13 cellular contexts compared by ENCODE assay signal in genomic region chr1:59143824-59144223, GRCh38.
DNase-seq lines count a peak whose midpoint lies in the region; ATAC-seq, FAIRE-seq and TF ChIP-seq lines count a peak whose summit lies in the region.
"Had no signal": no experiment of that assay in that cellular context is flagged by ENCODE, and none has a peak within 500 bp of the region (broad histone marks: within the 10 kb centered on the region; RNA-seq: fewer than 3 reads in every experiment).

No MANE protein-coding gene starts in this region.

- no peak for TF ChIP-seq CTCF in pancreas (IDR thresholded peaks at IDR 0.05)

- H3K27me3 ChIP-seq in HUES48 (ENCODE audit: control insufficient read depth, insufficient read depth, low read length) (peaks cover 16% of the 10 kb centered on the region), pancreas (no peaks in the 10 kb centered on the region)

- no peak overlapping the region for H3K4me3 ChIP-seq in HUES48 (ENCODE audit: low read depth, low read length)
- H3K4me3 ChIP-seq in mesodermal cell (ENCODE audit: extremely low read depth, insufficient read depth, low read length, poor library complexity, severe bottlenecking), result no peak overlapping the region
- H3K4me3 ChIP-seq in pancreas, result no peak overlapping the region

- intact Hi-C loops in head of caudate nucleus (cut with DNase I) (no loop called here), pancreas (cut with DNase I) (no loop called here)

- in situ Hi-C loops in ACHN (cut with HindIII; ENCODE audit: low pct_ligation_motif_present, low pct_unique_long_range_greater_than_20kb, low sequenced_read_pairs), result no loop called here

- WGBS in mesodermal cell (ENCODE audit: insufficient coverage in 2 of 2), 2 experiments, result 50 to 59% methylated on average over 2 of the region's 2 CpGs
- 62 to 72% methylated on average over 2 of the region's 2 CpGs for WGBS in pancreas, 2 donors

- peak; percentile 74 for DNase-seq in ACHN
- DNase-seq in dermis blood vessel endothelial cell, result peak; percentile 63
- DNase-seq in NCI-H82 treated with DMSO at 0.1 percent for 48 hours (lab: John Stamatoyannopoulos, UW; ENCODE audit: unreplicated experiment), result no peak
- no peak for DNase-seq in head of caudate nucleus
- DNase-seq in HuH-7.5 (ENCODE audit: low spot score), result no peak
- no peak for DNase-seq in pancreas
- DNase-seq: activated T-cell treated with anti-CD3 and anti-CD28 coated beads for 4 hours, GF-D8, nephron progenitor cell, SIG-M5, WERI-Rb-1 had no signal

- no peak overlapping the region for H3K9ac ChIP-seq in HUES48 (ENCODE audit: low read depth, low read length)

- no peaks in the 10 kb centered on the region for H3K9me3 ChIP-seq in HUES48 (ENCODE audit: control insufficient read depth, insufficient read depth, low read length)
- no peaks in the 10 kb centered on the region for H3K9me3 ChIP-seq in mesodermal cell (ENCODE audit: control insufficient read depth, low read length)
- H3K9me3 ChIP-seq in pancreas, result no peaks in the 10 kb centered on the region

- H3K27ac ChIP-seq in HUES48 (ENCODE audit: low read depth, low read length) (peak overlapping the region; percentile 11), mesodermal cell (ENCODE audit: low read depth, low read length, severe bottlenecking) (peak overlapping the region; percentile 88), pancreas (no peak overlapping the region)
- H3K27ac ChIP-seq: WERI-Rb-1 had no signal

- FAIRE-seq in pancreas (lab: Jason Lieb, UNC), result no peak

- H3K4me1 ChIP-seq in HUES48 (ENCODE audit: control insufficient read depth, insufficient read depth, low read length) (peaks cover 24% of the 10 kb centered on the region), mesodermal cell (ENCODE audit: control insufficient read depth, insufficient read depth, low read length, poor library complexity, severe bottlenecking) (peaks cover 41% of the 10 kb centered on the region), pancreas (peaks cover 0 to 8% (median 0%) of the 10 kb centered on the region in 3 donors)

- no peaks in the 10 kb centered on the region for H3K36me3 ChIP-seq in HUES48 (ENCODE audit: control insufficient read depth, insufficient read depth, low read length)
- H3K36me3 ChIP-seq in mesodermal cell (ENCODE audit: control insufficient read depth, insufficient read depth, low read length), result no peaks in the 10 kb centered on the region
- H3K36me3 ChIP-seq in pancreas, result no peaks in the 10 kb centered on the region
- H3K36me3 ChIP-seq: WERI-Rb-1 had no signal

- no peak for ATAC-seq in pancreas

Comparison
In these comparisons a context has a peak if more than half of its experiments do, and no peak if none do; other contexts are left out.
1. DNase-seq: peak in ACHN (single experiment) and dermis blood vessel endothelial cell (single experiment); none in NCI-H82 treated with DMSO at 0.1 percent for 48 hours (single experiment), head of caudate nucleus (0 of 42), HuH-7.5 (single experiment) and pancreas (0 of 6).
2. H3K27ac ChIP-seq: peak in HUES48 (single experiment) and mesodermal cell (single experiment); none in pancreas (0 of 4).